34 cellular contexts compared by ENCODE assay signal in genomic region chr14:22152901-22153300, GRCh38.
"Had no signal": no experiment of that assay in that cellular context is flagged by ENCODE, and none has a peak within 500 bp of the region (broad histone marks: within the 10 kb centered on the region; RNA-seq: fewer than 3 reads in every experiment).

No MANE protein-coding gene starts in this region.

- H3K27ac Mint-ChIP-seq: activated CD4-positive, alpha-beta T cell treated with anti-CD3 and anti-CD28 coated beads, Interleukin-2, amount 10 ng/mL, durations not matched to agents 7 days and 5 days; activated CD8-positive, alpha-beta memory T cell treated with anti-CD3 and anti-CD28 coated beads, Interleukin-2, amount 10 ng/mL, durations not matched to agents 7 days and 5 days; activated naive CD8-positive, alpha-beta T cell treated with anti-CD3 and anti-CD28 coated beads for 36 hours; brain had no signal

- H3K4me1 ChIP-seq: SJSA1 had no signal

- H3K4me3 Mint-ChIP-seq: activated CD4-positive, alpha-beta T cell treated with anti-CD3 and anti-CD28 coated beads, Interleukin-2, amount 10 ng/mL, durations not matched to agents 7 days and 5 days; activated CD8-positive, alpha-beta memory T cell treated with anti-CD3 and anti-CD28 coated beads, Interleukin-2, amount 10 ng/mL, durations not matched to agents 7 days and 5 days; activated naive CD8-positive, alpha-beta T cell treated with anti-CD3 and anti-CD28 coated beads for 36 hours; brain had no signal

- H3K9ac ChIP-seq: SK-N-SH had no signal

- H3K36me3 ChIP-seq: Peyer's patch, SJSA1, WERI-Rb-1 had no signal

- H3K4me3 ChIP-seq: Peyer's patch, SJSA1 had no signal

- H3K27me3 ChIP-seq: Peyer's patch, SJSA1 had no signal

- H3K9me3 ChIP-seq: Peyer's patch, SJSA1, SK-N-SH had no signal

- H3K9me3 Mint-ChIP-seq: activated CD4-positive, alpha-beta T cell treated with anti-CD3 and anti-CD28 coated beads, Interleukin-2, amount 10 ng/mL, durations not matched to agents 7 days and 5 days; activated naive CD8-positive, alpha-beta T cell treated with anti-CD3 and anti-CD28 coated beads for 36 hours had no signal

- ATAC-seq: activated CD8-positive, alpha-beta memory T cell treated with anti-CD3 and anti-CD28 coated beads, Interleukin-2, amount 10 ng/mL, durations not matched to agents 7 days and 5 days; PC-3 had no signal

- H3K4me1 Mint-ChIP-seq: brain had no signal

- H3K27me3 Mint-ChIP-seq: activated CD4-positive, alpha-beta T cell treated with anti-CD3 and anti-CD28 coated beads, Interleukin-2, amount 10 ng/mL, durations not matched to agents 7 days and 5 days; activated CD8-positive, alpha-beta memory T cell treated with anti-CD3 and anti-CD28 coated beads, Interleukin-2, amount 10 ng/mL, durations not matched to agents 7 days and 5 days; activated naive CD8-positive, alpha-beta T cell treated with anti-CD3 and anti-CD28 coated beads for 36 hours had no signal

- H3K36me3 Mint-ChIP-seq: activated CD8-positive, alpha-beta memory T cell treated with anti-CD3 and anti-CD28 coated beads, Interleukin-2, amount 10 ng/mL, durations not matched to agents 7 days and 5 days; activated naive CD8-positive, alpha-beta T cell treated with anti-CD3 and anti-CD28 coated beads for 36 hours; brain had no signal

- H3K4me2 ChIP-seq: SK-N-SH had no signal

- H3K27ac ChIP-seq: Peyer's patch, SJSA1, WERI-Rb-1 had no signal

- DNase-seq: activated CD4-positive, alpha-beta T cell treated with anti-CD3 and anti-CD28 coated beads for 1 hour; activated CD4-positive, alpha-beta T cell treated with anti-CD3 and anti-CD28 coated beads, Interleukin-2, amount 10 ng/mL, durations not matched to agents 7 days and 5 days; activated CD4-positive, alpha-beta T cell treated with anti-CD3 and anti-CD28 coated beads, Interleukin-2, amount 50 U/mL, for 48 hours; activated CD4-positive, CD25-positive, alpha-beta regulatory T cell; activated CD8-positive, alpha-beta memory T cell treated with anti-CD3 and anti-CD28 coated beads for 24 hours; activated CD8-positive, alpha-beta memory T cell treated with anti-CD3 and anti-CD28 coated beads, Interleukin-2, amount 10 ng/mL, durations not matched to agents 7 days and 5 days; activated CD8-positive, alpha-beta memory T cell treated with anti-CD3 and anti-CD28 coated beads, Interleukin-2, amount 50 U/mL, for 48 hours; activated effector memory CD4-positive, alpha-beta T cell treated with Interleukin-2 at 50 U/mL for 16 hours; activated naive CD4-positive, alpha-beta T cell treated with anti-CD3 and anti-CD28 coated beads, Interleukin-2, amount 50 U/mL, for 16 hours; activated naive CD8-positive, alpha-beta T cell treated with anti-CD3 and anti-CD28 coated beads for 36 hours; activated T-cell treated with anti-CD3 and anti-CD28 coated beads, Interleukin-2, amount 50 U/mL, for 48 hours; anterior cingulate cortex; central memory CD4-positive, alpha-beta T cell; Karpas-422; KBM-7; NCI-H1105; NCI-H1417 treated with DMSO at 0.1 percent for 48 hours; NCI-H187 treated with DMSO at 0.1 percent for 48 hours; NCI-H2081; NCI-H2171 treated with DMSO at 0.1 percent for 48 hours; NCI-H2227 treated with DMSO at 0.1 percent for 48 hours; NCI-H526; NCI-H748 treated with DMSO at 0.1 percent for 48 hours; NK-92 treated with Interleukin-12 subunit alpha and Interleukin-12 subunit beta, amount 100 ng/mL, for 24 hours; PC-3; Peyer's patch; RPMI8226; SHP77 treated with DMSO at 0.1 percent for 48 hours; SK-N-SH; T-helper 1 cell; T1000; WERI-Rb-1 had no signal
